Comparison of ENCODE assay signal across 30 cellular contexts in genomic region chrX:130304587-130305368, GRCh38. TPM values are rescaled to one million over a fixed set of nuclear protein-coding genes. Genes with fewer than 3 reads are reported as not detected.
A peak's percentile ranks its signal among the peaks of the same experiment; 100 is the strongest.
DNase-seq lines count a peak whose midpoint lies in the region; ATAC-seq, FAIRE-seq and TF ChIP-seq lines count a peak whose summit lies in the region.
"Had no signal": no experiment of that assay in that cellular context is flagged by ENCODE, and none has a peak within 500 bp of the region (broad histone marks: within the 10 kb centered on the region; RNA-seq: fewer than 3 reads in every experiment).

No MANE protein-coding gene starts in this region.

- H3K27me3 Mint-ChIP-seq in GM23338 (ENCODE audit: insufficient read depth, low read depth, poor library complexity), result no peaks in the 10 kb centered on the region
- H3K27me3 Mint-ChIP-seq: activated CD4-positive, alpha-beta memory T cell treated with anti-CD3 and anti-CD28 coated beads, Interleukin-2, amount 10 ng/mL, durations not matched to agents 7 days and 5 days had no signal

- intact Hi-C loops in upper lobe of right lung (cut with DNase I), result no loop called here

- H3F3A ChIP-seq in GM23338 (replicated peaks; ENCODE audit: low read depth), result no peaks in the 10 kb centered on the region

- TF ChIP-seq CTCF in GM23338 (conservative IDR thresholded peaks at IDR 0.05; ENCODE audit: low read depth in 2 of 2) (peak in 1 of 2 experiments; percentile 15; a peak in 1 of 4 replicates), bronchial epithelial cell (IDR thresholded peaks at IDR 0.05; ENCODE audit: insufficient read depth, low read length, severe bottlenecking) (no peak), upper lobe of right lung (IDR thresholded peaks at IDR 0.05) (no peak)

- no peaks in the 10 kb centered on the region for H3K27me3 ChIP-seq in GM23338 (ENCODE audit: insufficient read depth)
- no peaks in the 10 kb centered on the region for H3K27me3 ChIP-seq in bronchial epithelial cell (ENCODE audit: control insufficient read depth, insufficient read depth, low read length)
- H3K27me3 ChIP-seq in upper lobe of right lung, result no peaks in the 10 kb centered on the region
- H3K27me3 ChIP-seq: esophagus muscularis mucosa, foreskin keratinocyte, transverse colon had no signal

- H3K4me3 ChIP-seq in GM23338 (no peak overlapping the region), bronchial epithelial cell (ENCODE audit: low read depth, low read length) (no peak overlapping the region), upper lobe of right lung (no peak overlapping the region)
- H3K4me3 ChIP-seq: BLaER1, esophagus muscularis mucosa, heart left ventricle, lower lobe of right lung, transverse colon had no signal

- no peaks in the 10 kb centered on the region for H3K9me3 ChIP-seq in upper lobe of right lung
- H3K9me3 ChIP-seq: esophagus muscularis mucosa, lower lobe of right lung, transverse colon had no signal

- peak; percentile 62 for FAIRE-seq in bronchial epithelial cell (lab: Jason Lieb, UNC)

- H3K4me3 Mint-ChIP-seq in GM23338, result no peak overlapping the region
- H3K4me3 Mint-ChIP-seq: activated CD4-positive, alpha-beta memory T cell treated with anti-CD3 and anti-CD28 coated beads, Interleukin-2, amount 10 ng/mL, durations not matched to agents 7 days and 5 days; activated T-helper 1 cell treated with anti-CD3 and anti-CD28 coated beads, Interleukin-12 subunit alpha, Interleukin-12 subunit beta, Interleukin-2, Interleukin-4 antibody, amounts not matched to agents 30 ng/mL and 10 ng/mL and 1 ng/mL, durations not matched to agents 14 hours and 24 hours and 36 hours; natural killer cell treated with Interleukin-12 subunit alpha and Interleukin-12 subunit beta and Interleukin-15 and Interleukin-18, amount 100 ng/mL, for 72 hours; stimulated activated effector memory CD8-positive, alpha-beta T cell treated with anti-CD3 and anti-CD28 coated beads, Interleukin-12 subunit alpha, Interleukin-12 subunit beta, amount 100 ng/mL, for 72 hours; T-helper 2 cell treated with Interferon-gamma antibody and Interleukin-4, amounts not matched to agents 5 μg/mL and 100 μg/mL, for 36 hours had no signal

- H3K4me1 Mint-ChIP-seq in GM23338, result no peaks in the 10 kb centered on the region
- H3K4me1 Mint-ChIP-seq: activated CD4-positive, alpha-beta memory T cell treated with anti-CD3 and anti-CD28 coated beads, Interleukin-2, amount 10 ng/mL, durations not matched to agents 7 days and 5 days; stimulated activated effector memory CD8-positive, alpha-beta T cell treated with anti-CD3 and anti-CD28 coated beads, Interleukin-12 subunit alpha, Interleukin-12 subunit beta, amount 100 ng/mL, for 72 hours had no signal

- ATAC-seq in GM23338 (peak; percentile 76), upper lobe of right lung (no peak)
- ATAC-seq: foreskin keratinocyte; heart left ventricle; lower lobe of right lung; natural killer cell treated with Interleukin-12 subunit alpha and Interleukin-12 subunit beta and Interleukin-15 and Interleukin-18, amount 100 ng/mL, for 72 hours; stimulated activated effector memory CD8-positive, alpha-beta T cell treated with anti-CD3 and anti-CD28 coated beads, Interleukin-12 subunit alpha, Interleukin-12 subunit beta, amount 100 ng/mL, for 72 hours had no signal

- no peaks in the 10 kb centered on the region for H3K36me3 Mint-ChIP-seq in GM23338 (ENCODE audit: low read depth)
- H3K36me3 Mint-ChIP-seq: natural killer cell treated with Interleukin-12 subunit alpha and Interleukin-12 subunit beta and Interleukin-15 and Interleukin-18, amount 100 ng/mL, for 72 hours; stimulated activated effector memory CD8-positive, alpha-beta T cell treated with anti-CD3 and anti-CD28 coated beads, Interleukin-12 subunit alpha, Interleukin-12 subunit beta, amount 100 ng/mL, for 72 hours had no signal

- no peak overlapping the region for H3K4me2 ChIP-seq in GM23338
- H3K4me2 ChIP-seq: BLaER1 had no signal

- no peaks in the 10 kb centered on the region for H4K20me1 ChIP-seq in GM23338 (replicated peaks; ENCODE audit: insufficient read depth)
- H4K20me1 ChIP-seq: BLaER1 had no signal

- H3K27ac Mint-ChIP-seq in GM23338, result no peak overlapping the region
- H3K27ac Mint-ChIP-seq: activated CD4-positive, alpha-beta memory T cell treated with anti-CD3 and anti-CD28 coated beads, Interleukin-2, amount 10 ng/mL, durations not matched to agents 7 days and 5 days; activated T-helper 1 cell treated with anti-CD3 and anti-CD28 coated beads, Interleukin-12 subunit alpha, Interleukin-12 subunit beta, Interleukin-2, Interleukin-4 antibody, amounts not matched to agents 30 ng/mL and 10 ng/mL and 1 ng/mL, durations not matched to agents 14 hours and 24 hours and 36 hours; natural killer cell treated with Interleukin-12 subunit alpha and Interleukin-12 subunit beta and Interleukin-15 and Interleukin-18, amount 100 ng/mL, for 72 hours; stimulated activated effector memory CD8-positive, alpha-beta T cell treated with anti-CD3 and anti-CD28 coated beads, Interleukin-12 subunit alpha, Interleukin-12 subunit beta, amount 100 ng/mL, for 72 hours; T-helper 2 cell treated with Interferon-gamma antibody and Interleukin-4, amounts not matched to agents 5 μg/mL and 100 μg/mL, for 36 hours had no signal

- DNase-seq in GM23338 (ENCODE audit: low spot score), result peak; percentile 25
- DNase-seq in M059J (ENCODE audit: low read depth), result peak; percentile 12
- no peak for DNase-seq in bronchial epithelial cell (ENCODE audit: low read depth)
- peak; percentile 1 for DNase-seq in medulla oblongata (ENCODE audit: extremely low spot score)
- no peak for DNase-seq in ecto neural progenitor cell (ENCODE audit: low spot score)
- DNase-seq in upper lobe of right lung, result no peak
- no peak for DNase-seq in SKM-1 (lab: John Stamatoyannopoulos, UW; ENCODE audit: unreplicated experiment)
- DNase-seq: activated CD4-positive, alpha-beta memory T cell treated with anti-CD3 and anti-CD28 coated beads, Interleukin-2, amount 10 ng/mL, durations not matched to agents 7 days and 5 days; activated CD8-positive, alpha-beta memory T cell treated with anti-CD3 and anti-CD28 coated beads, Interleukin-2, amount 50 U/mL, for 4 hours; activated naive CD4-positive, alpha-beta T cell treated with Interleukin-2 at 50 U/mL for 16 hours; central memory CD4-positive, alpha-beta T cell; cortex of kidney; foreskin keratinocyte; GDM1; heart left ventricle; KG1; kidney glomerular epithelial cell; lower lobe of right lung; MM.1S; NCI-H1417 treated with DMSO at 0.1 percent for 48 hours; NCI-H2081 treated with DMSO at 0.1 percent for 48 hours; NCI-H446; NCI-H748 treated with DMSO at 0.1 percent for 48 hours; transverse colon had no signal

- no peaks in the 10 kb centered on the region for H3K9me2 ChIP-seq in GM23338 (ENCODE audit: insufficient read depth)

- no peaks in the 10 kb centered on the region for H3K9me3 Mint-ChIP-seq in GM23338
- H3K9me3 Mint-ChIP-seq: activated CD4-positive, alpha-beta memory T cell treated with anti-CD3 and anti-CD28 coated beads, Interleukin-2, amount 10 ng/mL, durations not matched to agents 7 days and 5 days; activated T-helper 1 cell treated with anti-CD3 and anti-CD28 coated beads, Interleukin-12 subunit alpha, Interleukin-12 subunit beta, Interleukin-2, Interleukin-4 antibody, amounts not matched to agents 30 ng/mL and 10 ng/mL and 1 ng/mL, durations not matched to agents 14 hours and 24 hours and 36 hours; natural killer cell treated with Interleukin-12 subunit alpha and Interleukin-12 subunit beta and Interleukin-15 and Interleukin-18, amount 100 ng/mL, for 72 hours; stimulated activated effector memory CD8-positive, alpha-beta T cell treated with anti-CD3 and anti-CD28 coated beads, Interleukin-12 subunit alpha, Interleukin-12 subunit beta, amount 100 ng/mL, for 72 hours; T-helper 2 cell treated with Interferon-gamma antibody and Interleukin-4, amounts not matched to agents 5 μg/mL and 100 μg/mL, for 36 hours had no signal

- no peak overlapping the region for H2AFZ ChIP-seq in GM23338

- H3K79me2 ChIP-seq in GM23338 (replicated peaks; ENCODE audit: insufficient read depth), result no peaks in the 10 kb centered on the region

- H3K36me3 ChIP-seq in GM23338 (ENCODE audit: insufficient read depth) (no peaks in the 10 kb centered on the region), bronchial epithelial cell (ENCODE audit: control insufficient read depth, insufficient read depth, low read length) (no peaks in the 10 kb centered on the region), upper lobe of right lung (no peaks in the 10 kb centered on the region)
- H3K36me3 ChIP-seq: BLaER1, esophagus muscularis mucosa, heart left ventricle, lower lobe of right lung, transverse colon had no signal

- no peaks in the 10 kb centered on the region for H3K4me1 ChIP-seq in GM23338 (ENCODE audit: insufficient read depth)
- no peaks in the 10 kb centered on the region for H3K4me1 ChIP-seq in upper lobe of right lung
- H3K4me1 ChIP-seq: BLaER1, esophagus muscularis mucosa, foreskin keratinocyte, heart left ventricle, lower lobe of right lung, transverse colon had no signal

- H3K27ac ChIP-seq in GM23338 (ENCODE audit: low read depth) (no peak overlapping the region), upper lobe of right lung (no peak overlapping the region)
- H3K27ac ChIP-seq: BLaER1, esophagus muscularis mucosa, foreskin keratinocyte, heart left ventricle, lower lobe of right lung, transverse colon had no signal

TF ChIP-seq in GM23338, 12 proteins besides CTCF, POLR2A, EP300 and RAD21:
- TF ChIP-seq ZNF114 (CRISPR knock-in tag; IDR thresholded peaks at IDR 0.05), result no peak
- no peak for TF ChIP-seq ETS1 (IDR thresholded peaks at IDR 0.05)

RNA-seq across cellular contexts. Expression of gene SLC25A14, which starts 34.9 kb away (rescaled TPM):
- total RNA-seq in GM23338 (2014; rRNA removed; shearing (Covaris generic)), result 8.3 and 12.3 TPM in 2 replicates
- 9.2 and 14.9 TPM in 2 replicates for polyA plus RNA-seq in GM23338 (2016; fragmentation: Nextera tagmentation; extraction: Ambion mirVana)
- total RNA-seq in M059J (2014; rRNA removed; shearing (Covaris generic)), result 33.1 and 34.2 TPM in 2 replicates
- total RNA-seq in bronchial epithelial cell (7.4 and 7.7 TPM in 2 replicates), upper lobe of right lung (8.0 TPM)

RNA-seq across cellular contexts. Expression of gene ZNF280C, which starts 36.1 kb away (rescaled TPM):
- total RNA-seq in GM23338 (2014; rRNA removed; shearing (Covaris generic)), result 14.4 and 15.1 TPM in 2 replicates
- polyA plus RNA-seq in GM23338 (2016; fragmentation: Nextera tagmentation; extraction: Ambion mirVana), result 5.4 and 7.9 TPM in 2 replicates
- total RNA-seq in M059J (2014; rRNA removed; shearing (Covaris generic)), result 8.4 and 10.8 TPM in 2 replicates
- total RNA-seq in bronchial epithelial cell, result 0.79 and 0.90 TPM in 2 replicates
- total RNA-seq in upper lobe of right lung, result 5.1 TPM

Comparison
In these comparisons a context has a peak if more than half of its experiments do, and no peak if none do; other contexts are left out.
1. DNase-seq: peak in GM23338 (single experiment), M059J (single experiment) and medulla oblongata (single experiment); none in bronchial epithelial cell (single experiment), ecto neural progenitor cell (single experiment), upper lobe of right lung (single experiment) and SKM-1 (single experiment).